Comparison of ENCODE assay signal across 24 cellular contexts in genomic region chr3:138476526-138476925, GRCh38. TPM values are rescaled to one million over a fixed set of nuclear protein-coding genes. Genes with fewer than 3 reads are reported as not detected.
"Had no signal": no experiment of that assay in that cellular context is flagged by ENCODE, and none has a peak within 500 bp of the region (broad histone marks: within the 10 kb centered on the region; RNA-seq: fewer than 3 reads in every experiment).

No MANE protein-coding gene starts in this region.

- H3K4me1 ChIP-seq: spleen, suprapubic skin, tibial artery, vagina had no signal

- H3K27ac ChIP-seq: heart right ventricle, hepatocyte, ovary, sigmoid colon, spleen, suprapubic skin, thoracic aorta, tibial artery, vagina had no signal

- H3K27me3 ChIP-seq: heart right ventricle, hepatocyte, ovary, sigmoid colon, suprapubic skin, tibial artery, vagina had no signal

- H3K4me3 Mint-ChIP-seq: mesothelial cell of epicardium; naive thymus-derived CD4-positive, alpha-beta T cell; natural killer cell treated with Interleukin-12 subunit alpha and Interleukin-12 subunit beta and Interleukin-15 and Interleukin-18, amount 100 ng/mL, for 72 hours; stimulated activated effector memory CD8-positive, alpha-beta T cell treated with anti-CD3 and anti-CD28 coated beads, Interleukin-12 subunit alpha, Interleukin-12 subunit beta, amount 100 ng/mL, for 72 hours; stimulated activated naive CD8-positive, alpha-beta T cell treated with anti-CD3 and anti-CD28 coated beads, Interleukin-15, Interleukin-2, amounts not matched to agents 100 ng/mL and 50 ng/mL, for 24 hours had no signal

- H3K9me3 Mint-ChIP-seq: mesothelial cell of epicardium; naive thymus-derived CD4-positive, alpha-beta T cell; natural killer cell treated with Interleukin-12 subunit alpha and Interleukin-12 subunit beta and Interleukin-15 and Interleukin-18, amount 100 ng/mL, for 72 hours; stimulated activated effector memory CD8-positive, alpha-beta T cell treated with anti-CD3 and anti-CD28 coated beads, Interleukin-12 subunit alpha, Interleukin-12 subunit beta, amount 100 ng/mL, for 72 hours; stimulated activated naive CD8-positive, alpha-beta T cell treated with anti-CD3 and anti-CD28 coated beads, Interleukin-15, Interleukin-2, amounts not matched to agents 100 ng/mL and 50 ng/mL, for 24 hours had no signal

- H3K27ac Mint-ChIP-seq: mesothelial cell of epicardium; naive thymus-derived CD4-positive, alpha-beta T cell; natural killer cell treated with Interleukin-12 subunit alpha and Interleukin-12 subunit beta and Interleukin-15 and Interleukin-18, amount 100 ng/mL, for 72 hours; progenitor cell of endocrine pancreas; stimulated activated effector memory CD8-positive, alpha-beta T cell treated with anti-CD3 and anti-CD28 coated beads, Interleukin-12 subunit alpha, Interleukin-12 subunit beta, amount 100 ng/mL, for 72 hours; stimulated activated naive CD8-positive, alpha-beta T cell treated with anti-CD3 and anti-CD28 coated beads, Interleukin-15, Interleukin-2, amounts not matched to agents 100 ng/mL and 50 ng/mL, for 24 hours had no signal

- H3K9me3 ChIP-seq: heart right ventricle, ovary, sigmoid colon, spleen, suprapubic skin, thoracic aorta, tibial artery, vagina had no signal

- H3K36me3 Mint-ChIP-seq: mesothelial cell of epicardium; naive thymus-derived CD4-positive, alpha-beta T cell; natural killer cell treated with Interleukin-12 subunit alpha and Interleukin-12 subunit beta and Interleukin-15 and Interleukin-18, amount 100 ng/mL, for 72 hours; stimulated activated effector memory CD8-positive, alpha-beta T cell treated with anti-CD3 and anti-CD28 coated beads, Interleukin-12 subunit alpha, Interleukin-12 subunit beta, amount 100 ng/mL, for 72 hours had no signal

- DNase-seq: heart right ventricle; kidney glomerular epithelial cell; left cardiac atrium; naive thymus-derived CD4-positive, alpha-beta T cell; ovary; retina; right cardiac atrium; sigmoid colon; small intestine; spleen; stimulated activated CD4-positive, alpha-beta T cell treated with anti-CD3 and anti-CD28 coated beads, Interleukin-4, amount 100 ng/mL, for 24 hours; stimulated activated naive CD4-positive, alpha-beta T cell; tibial artery had no signal

- H3K36me3 ChIP-seq: heart right ventricle, ovary, spleen, suprapubic skin, thoracic aorta, vagina had no signal

- H3K4me3 ChIP-seq: heart right ventricle, hepatocyte, lung, ovary, sigmoid colon, spleen, suprapubic skin, thoracic aorta, tibial artery, vagina had no signal

- H3K27me3 Mint-ChIP-seq: progenitor cell of endocrine pancreas; stimulated activated naive CD8-positive, alpha-beta T cell treated with anti-CD3 and anti-CD28 coated beads, Interleukin-15, Interleukin-2, amounts not matched to agents 100 ng/mL and 50 ng/mL, for 24 hours had no signal

- H3K4me1 Mint-ChIP-seq: mesothelial cell of epicardium; naive thymus-derived CD4-positive, alpha-beta T cell; stimulated activated effector memory CD8-positive, alpha-beta T cell treated with anti-CD3 and anti-CD28 coated beads, Interleukin-12 subunit alpha, Interleukin-12 subunit beta, amount 100 ng/mL, for 72 hours had no signal

- ATAC-seq: left lobe of liver; naive thymus-derived CD4-positive, alpha-beta T cell; natural killer cell treated with Interleukin-12 subunit alpha and Interleukin-12 subunit beta and Interleukin-15 and Interleukin-18, amount 100 ng/mL, for 72 hours; right cardiac atrium; stimulated activated effector memory CD8-positive, alpha-beta T cell treated with anti-CD3 and anti-CD28 coated beads, Interleukin-12 subunit alpha, Interleukin-12 subunit beta, amount 100 ng/mL, for 72 hours had no signal

RNA-seq across cellular contexts. Expression of gene ESYT3, which starts 42.1 kb away (rescaled TPM):
- total RNA-seq: natural killer cell treated with Interleukin-12 subunit alpha and Interleukin-12 subunit beta and Interleukin-15 and Interleukin-18, amount 100 ng/mL, for 72 hours; spleen had no signal
